ENCODE assay signal across 8 cellular contexts in genomic region chr11:125111341-125112234, GRCh38. TPM values are rescaled to one million over a fixed set of nuclear protein-coding genes. Genes with fewer than 3 reads are reported as not detected.
DNase-seq lines count a peak whose midpoint lies in the region; ATAC-seq and TF ChIP-seq lines count a peak whose summit lies in the region.

TSS of gene TMEM218 (minus strand) at chr11:125111626. CDS start at chr11:125102241, 9,385 bp downstream.

- H3K27me3 ChIP-seq in BJ (ENCODE audit: control insufficient read depth, insufficient read depth, low read length) (no peaks in the 10 kb centered on the region), colonic mucosa (no peaks in the 10 kb centered on the region)

- H3K4me3 Mint-ChIP-seq in activated CD4-positive, alpha-beta T cell treated with anti-CD3 and anti-CD28 coated beads, Interleukin-2, amount 10 ng/mL, durations not matched to agents 24 days and 14 days, result peak within 1 kb of the TSS; percentile 100

- DNase-seq in BJ (ENCODE audit: low read depth) (peak; percentile 97), NCI-H526 treated with DMSO at 0.1 percent for 48 hours (lab: John Stamatoyannopoulos, UW) (peak; percentile 100), colonic mucosa (peak; percentile 99), kidney tubule cell (ENCODE audit: low spot score) (peak; percentile 99)
- peak; percentile 99 for DNase-seq in activated CD4-positive, alpha-beta T cell treated with anti-CD3 and anti-CD28 coated beads, Interleukin-2, amount 10 ng/mL, durations not matched to agents 24 days and 14 days
- DNase-seq in stimulated activated CD4-positive, alpha-beta T cell treated with anti-CD3 and anti-CD28 coated beads, Interleukin-1b, Interleukin-23, amount 100 ng/mL, for 24 hours (ENCODE audit: low read depth in 4 of 4, low spot score in 1 of 4), result peak; percentile 87 to 96 (median 93)

- peak within 1 kb of the TSS; percentile 96 for H3K4me3 ChIP-seq in BJ (ENCODE audit: low read depth, low read length)
- H3K4me3 ChIP-seq in colonic mucosa, result peak within 1 kb of the TSS; percentile 54

- no peaks in the 10 kb centered on the region for H3K36me3 ChIP-seq in BJ (ENCODE audit: control insufficient read depth, insufficient read depth, low read length)
- H3K36me3 ChIP-seq in colonic mucosa, result no peaks in the 10 kb centered on the region

- peaks cover 20% of the 10 kb centered on the region for H3K4me1 Mint-ChIP-seq in activated CD4-positive, alpha-beta T cell treated with anti-CD3 and anti-CD28 coated beads, Interleukin-2, amount 10 ng/mL, durations not matched to agents 24 days and 14 days

- H3K9me3 Mint-ChIP-seq in activated CD4-positive, alpha-beta T cell treated with anti-CD3 and anti-CD28 coated beads, Interleukin-2, amount 10 ng/mL, durations not matched to agents 24 days and 14 days, result peaks cover 6% of the 10 kb centered on the region

- peaks cover 2% of the 10 kb centered on the region for H3K27me3 Mint-ChIP-seq in activated CD4-positive, alpha-beta T cell treated with anti-CD3 and anti-CD28 coated beads, Interleukin-2, amount 10 ng/mL, durations not matched to agents 24 days and 14 days

- H3K27ac Mint-ChIP-seq in activated CD4-positive, alpha-beta T cell treated with anti-CD3 and anti-CD28 coated beads, Interleukin-2, amount 10 ng/mL, durations not matched to agents 24 days and 14 days, result peak within 1 kb of the TSS; percentile 100

- peak; percentile 100 for ATAC-seq in GM19324 (IDR thresholded peaks at IDR 0.05; ENCODE audit: low FRiP score, unreplicated experiment)
- ATAC-seq in HG03469 (IDR thresholded peaks at IDR 0.05; ENCODE audit: unreplicated experiment), result peak; percentile 97

- H3K27ac ChIP-seq in colonic mucosa, result peak within 1 kb of the TSS; percentile 65

- POLR2A ChIA-PET in BJ (lab: Charles Lee), result no interaction called here

- TF ChIP-seq CTCF in BJ (IDR thresholded peaks at IDR 0.05; ENCODE audit: insufficient read depth, low read depth, low read length) (no peak), colonic mucosa (IDR thresholded peaks at IDR 0.05) (no peak)

- no peaks in the 10 kb centered on the region for H3K9me3 ChIP-seq in colonic mucosa

- peaks cover 5% of the 10 kb centered on the region for H3K36me3 Mint-ChIP-seq in activated CD4-positive, alpha-beta T cell treated with anti-CD3 and anti-CD28 coated beads, Interleukin-2, amount 10 ng/mL, durations not matched to agents 24 days and 14 days (ENCODE audit: low read depth)

- H3K4me1 ChIP-seq in colonic mucosa, result no peaks in the 10 kb centered on the region

- H3K9ac ChIP-seq in colonic mucosa (ENCODE audit: low read depth in 2 of 2, low read length in 2 of 2), result peak within 1 kb of the TSS; percentile 67 to 79

- intact Hi-C loops in activated CD4-positive, alpha-beta T cell treated with anti-CD3 and anti-CD28 coated beads, Interleukin-2, amount 10 ng/mL, durations not matched to agents 24 days and 14 days (cut with micrococcal nuclease), result loop anchor here (1.0 to 5.0 kb wide), 7 partner anchors 49 to 791 kb away; partner anchors contain the start of genes CCDC15, DDX25, PUS3 and SIAE
- intact Hi-C loops in colonic mucosa (cut with DNase I), result no loop called here

- CTCF ChIA-PET in BJ (lab: Yijun Ruan, JAX), result interaction anchor here (0.6 to 1.9 kb wide), 6 partner anchors 13 to 353 kb away, joined by 3 to 11 read pairs (median 5); no protein-coding TSS in a partner anchor

RNA-seq across cellular contexts. Expression of gene TMEM218, which starts in this region (rescaled TPM):
- 15.1 and 20.6 TPM in 2 replicates for polyA plus RNA-seq in BJ (2011; rRNA removed)
- polyA minus RNA-seq in BJ (2011; rRNA and poly(A)+ RNA removed), result 5.6 and 6.1 TPM in 2 replicates
- total RNA-seq in activated CD4-positive, alpha-beta T cell treated with anti-CD3 and anti-CD28 coated beads, Interleukin-2, amount 10 ng/mL, durations not matched to agents 24 days and 14 days, result 17.3 and 18.2 TPM in 2 replicates
- 10 to 100 TPM in 1 of 2 donors, 1 to 10 TPM in 1; 8.7 to 17.3 TPM for total RNA-seq in colonic mucosa

Comparison
In these comparisons a context has a peak if more than half of its experiments do, and no peak if none do; other contexts are left out.
1. Peak in every context shown above with its lines: DNase-seq, ATAC-seq, H3K4me3 ChIP-seq and H3K27ac ChIP-seq.